Comparison of ENCODE assay signal across 15 cellular contexts in the genomic region with DNA sequence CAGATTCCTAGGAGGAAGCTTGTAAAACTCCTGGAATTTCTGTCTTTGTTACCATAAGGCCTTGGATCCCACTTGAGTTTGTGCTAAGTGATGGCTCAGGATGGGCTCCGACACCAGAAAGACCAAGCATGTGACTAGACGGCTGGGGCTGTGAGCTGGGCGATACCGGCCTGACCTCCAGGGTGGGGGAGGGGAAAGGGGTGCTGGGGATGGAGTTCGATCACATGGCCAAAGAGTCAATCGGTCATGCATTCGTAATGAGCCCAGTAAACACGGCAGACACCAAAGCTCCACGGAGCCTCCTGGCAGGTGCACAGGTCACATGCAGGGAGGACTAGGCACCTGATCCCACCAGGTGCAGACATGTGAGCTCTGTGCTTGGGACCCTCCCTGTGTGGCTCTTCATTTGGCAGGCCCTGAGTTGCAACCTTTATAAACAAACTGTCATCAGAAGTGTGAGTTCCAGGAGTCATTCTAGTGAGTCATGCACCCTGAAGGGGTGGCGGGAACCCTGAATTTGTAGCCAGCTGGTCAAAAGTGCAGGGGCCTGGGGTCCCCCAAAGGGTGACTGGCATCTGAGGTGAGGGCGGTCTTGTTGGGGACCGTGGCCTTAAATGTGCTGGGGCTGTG. TPM values are rescaled to one million over a fixed set of nuclear protein-coding genes. Genes with fewer than 3 reads are reported as not detected.
"Had no signal": no experiment of that assay in that cellular context is flagged by ENCODE, and none has a peak within 500 bp of the region (broad histone marks: within the 10 kb centered on the region; RNA-seq: fewer than 3 reads in every experiment).

No MANE protein-coding gene starts in this region.

- H3K36me3 ChIP-seq: ovary had no signal

- H3K9me3 Mint-ChIP-seq: activated B cell treated with CpG ODN at 0.5 μM for 24 hours; activated CD4-positive, alpha-beta T cell treated with anti-CD3 and anti-CD28 coated beads, Interleukin-2, amount 10 ng/mL, durations not matched to agents 7 days and 5 days; activated naive CD4-positive, alpha-beta T cell treated with anti-CD3 and anti-CD28 coated beads, Interleukin-2, amount 50 U/mL, for 72 hours; brain; immature natural killer cell; T-helper 1 cell treated with Interleukin-12 subunit alpha and Interleukin-12 subunit beta and Interleukin-4 antibody, amounts not matched to agents 30 μg/mL and 1 μg/mL, for 36 hours had no signal

- H3K27ac ChIP-seq: left lung, ovary had no signal

- H3K4me3 ChIP-seq: left lung, ovary had no signal

- DNase-seq: activated B cell treated with CpG ODN at 0.5 μM for 24 hours; activated CD4-positive, alpha-beta T cell treated with anti-CD3 and anti-CD28 coated beads, Interleukin-2, amount 10 ng/mL, durations not matched to agents 7 days and 5 days; activated effector memory CD4-positive, alpha-beta T cell treated with Interleukin-2 at 50 U/mL for 16 hours; activated T-cell treated with anti-CD3 and anti-CD28 coated beads, Interleukin-2, amount 50 U/mL, for 1 hour; amygdala; cerebellar nuclear complex; dermis blood vessel endothelial cell; erythroblast; immature natural killer cell; ovary; stimulated activated CD4-positive, alpha-beta T cell treated with anti-CD3 and anti-CD28 coated beads, Interleukin-4, amount 100 ng/mL, for 4 hours had no signal

- H3K36me3 Mint-ChIP-seq: activated naive CD4-positive, alpha-beta T cell treated with anti-CD3 and anti-CD28 coated beads, Interleukin-2, amount 50 U/mL, for 72 hours had no signal

- H3K9me3 ChIP-seq: left lung, ovary had no signal

- H3K4me1 ChIP-seq: left lung had no signal

- H3K4me1 Mint-ChIP-seq: activated B cell treated with CpG ODN at 0.5 μM for 24 hours; activated CD4-positive, alpha-beta T cell treated with anti-CD3 and anti-CD28 coated beads, Interleukin-2, amount 10 ng/mL, durations not matched to agents 7 days and 5 days; brain had no signal

- ATAC-seq: activated naive CD4-positive, alpha-beta T cell treated with anti-CD3 and anti-CD28 coated beads, Interleukin-2, amount 50 U/mL, for 72 hours; left lung had no signal

- H3K27ac Mint-ChIP-seq: activated B cell treated with CpG ODN at 0.5 μM for 24 hours; activated CD4-positive, alpha-beta T cell treated with anti-CD3 and anti-CD28 coated beads, Interleukin-2, amount 10 ng/mL, durations not matched to agents 7 days and 5 days; immature natural killer cell; T-helper 1 cell treated with Interleukin-12 subunit alpha and Interleukin-12 subunit beta and Interleukin-4 antibody, amounts not matched to agents 30 μg/mL and 1 μg/mL, for 36 hours had no signal

- H3K27me3 ChIP-seq: left lung, ovary had no signal

- H3K4me3 Mint-ChIP-seq: activated B cell treated with CpG ODN at 0.5 μM for 24 hours; activated CD4-positive, alpha-beta T cell treated with anti-CD3 and anti-CD28 coated beads, Interleukin-2, amount 10 ng/mL, durations not matched to agents 7 days and 5 days; brain; immature natural killer cell; T-helper 1 cell treated with Interleukin-12 subunit alpha and Interleukin-12 subunit beta and Interleukin-4 antibody, amounts not matched to agents 30 μg/mL and 1 μg/mL, for 36 hours had no signal

- H3K27me3 Mint-ChIP-seq: activated B cell treated with CpG ODN at 0.5 μM for 24 hours; activated CD4-positive, alpha-beta T cell treated with anti-CD3 and anti-CD28 coated beads, Interleukin-2, amount 10 ng/mL, durations not matched to agents 7 days and 5 days; brain had no signal

RNA-seq across cellular contexts. Expression of a gene that starts 52.4 kb away (rescaled TPM):
- total RNA-seq: activated B cell treated with CpG ODN at 0.5 μM for 24 hours; activated CD4-positive, alpha-beta T cell treated with anti-CD3 and anti-CD28 coated beads, Interleukin-2, amount 10 ng/mL, durations not matched to agents 7 days and 5 days had no signal
- polyA plus RNA-seq: immature natural killer cell had no signal
